ENCODE assay signal across 10 cellular contexts in the genomic region with DNA sequence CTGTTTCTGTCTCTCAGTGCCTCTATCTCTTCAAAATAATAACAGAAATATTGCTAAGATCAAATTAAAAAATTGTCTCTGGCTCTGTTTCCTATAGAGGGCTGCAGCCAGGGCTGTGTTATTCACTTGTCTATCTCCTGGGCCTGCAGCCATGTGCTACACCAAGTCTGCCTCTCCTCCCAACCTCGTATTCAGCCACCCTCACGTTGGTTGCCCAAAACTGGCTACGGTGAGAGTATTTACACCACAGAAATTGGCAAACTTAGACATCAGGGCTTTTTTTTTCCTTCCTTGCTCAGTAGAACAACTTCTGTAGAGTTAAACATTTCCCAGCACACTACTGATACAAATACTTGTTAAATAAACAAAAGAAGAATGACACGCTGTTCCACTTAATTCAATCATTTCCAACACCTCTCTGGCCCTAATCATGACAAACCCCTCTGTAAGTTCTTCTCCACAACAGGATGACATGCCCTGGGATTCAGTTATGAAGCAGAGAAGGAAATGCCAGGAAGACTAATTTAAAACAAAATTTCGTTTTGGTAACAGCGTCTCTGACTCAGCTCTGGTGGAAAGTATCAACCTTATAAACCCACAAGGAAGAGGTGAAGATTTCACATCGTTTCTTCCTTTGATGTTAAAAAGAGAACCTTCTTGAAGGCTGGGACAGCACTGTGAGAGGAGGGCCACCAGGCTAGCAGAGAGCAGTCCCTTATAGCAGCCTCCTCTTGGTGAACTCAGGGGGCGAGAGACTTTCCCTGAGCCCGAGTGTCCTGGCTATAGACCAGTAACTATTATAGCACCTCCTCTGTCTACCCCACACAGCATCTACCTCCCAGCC.
A peak's percentile ranks its signal among the peaks of the same experiment; 100 is the strongest.
DNase-seq lines count a peak whose midpoint lies in the region; ATAC-seq and TF ChIP-seq lines count a peak whose summit lies in the region.
"Had no signal": no experiment of that assay in that cellular context is flagged by ENCODE, and none has a peak within 500 bp of the region (broad histone marks: within the 10 kb centered on the region; RNA-seq: fewer than 3 reads in every experiment).

No MANE protein-coding gene starts in this region.

- TF ChIP-seq EP300 in SK-N-SH (IDR thresholded peaks at IDR 0.05; ENCODE audit: borderline replicate concordance in 1 of 2, low read depth in 1 of 2, low read length in 1 of 2) = no peak

- H3K79me2 ChIP-seq in SK-N-SH (ENCODE audit: insufficient read depth) = no peaks in the 10 kb centered on the region

- H3K36me3 ChIP-seq in SK-N-SH (replicated peaks in 1 of 2; ENCODE audit: control insufficient read depth in 1 of 2, insufficient read depth in 2 of 2, low read length in 1 of 2) (no peaks in the 10 kb centered on the region), brain microvascular endothelial cell (replicated peaks) (no peaks in the 10 kb centered on the region)

- H4K20me1 ChIP-seq in SK-N-SH (ENCODE audit: insufficient read depth) = no peaks in the 10 kb centered on the region

- intact Hi-C loops in CD4-positive, alpha-beta T cell (cut with DNase I, micrococcal nuclease) = loop anchor here in 1 of 2 experiments (5.0 kb wide), 1 partner anchor 42 kb away; no protein-coding TSS in a partner anchor

- peak overlapping the region; percentile 71 for H3K4me3 Mint-ChIP-seq in CD4-positive, alpha-beta T cell
- H3K4me3 Mint-ChIP-seq in natural killer cell treated with Interleukin-12 subunit alpha and Interleukin-12 subunit beta and Interleukin-15 and Interleukin-18, amount 100 ng/mL, for 72 hours = peak overlapping the region; percentile 62
- H3K4me3 Mint-ChIP-seq: WTC11 had no signal

- CTCF ChIA-PET in CD4-positive, alpha-beta T cell (lab: Charles Lee) = interaction anchor here (0.9 to 3.2 kb wide), 2 partner anchors 13 to 44 kb away, joined by 5 to 22 read pairs; no protein-coding TSS in a partner anchor
- CTCF ChIA-PET in SK-N-SH (lab: Yijun Ruan, JAX) = no interaction called here

- in situ Hi-C loops in brain microvascular endothelial cell (cut with HindIII; ENCODE audit: low pct_ligation_motif_present, low sequenced_read_pairs) = no loop called here

- no peaks in the 10 kb centered on the region for H3F3A ChIP-seq in SK-N-SH (replicated peaks; ENCODE audit: insufficient read depth)

- no peaks in the 10 kb centered on the region for H3K9me3 ChIP-seq in CD4-positive, alpha-beta T cell (ENCODE audit: control insufficient read depth, low read length)
- no peaks in the 10 kb centered on the region for H3K9me3 ChIP-seq in SK-N-SH

- WGBS in SK-N-SH (ENCODE audit: low lambda C conversion rate) = 50% methylated on average over 9 of the region's 9 CpGs

- peaks cover 0 to 5% of the 10 kb centered on the region in 2 experiments; a peak in 1 of 4 replicates for H3K4me1 ChIP-seq in SK-N-SH (ENCODE audit: control insufficient read depth in 1 of 2, insufficient read depth in 2 of 2, low read depth in 1 of 2, low read length in 1 of 2)

- peak in 1 of 10 experiments; percentile 15 for DNase-seq in CD4-positive, alpha-beta T cell
- DNase-seq in SK-N-SH (peak; percentile 44), brain microvascular endothelial cell (no peak), NCI-H2171 (lab: John Stamatoyannopoulos, UW) (no peak), superior temporal gyrus (ENCODE audit: extremely low spot score) (no peak), NCI-H128 (lab: John Stamatoyannopoulos, UW; ENCODE audit: unreplicated experiment) (no peak)
- DNase-seq in natural killer cell treated with Interleukin-12 subunit alpha and Interleukin-12 subunit beta and Interleukin-15 and Interleukin-18, amount 100 ng/mL, for 72 hours (ENCODE audit: low spot score) = no peak
- DNase-seq: NCI-H146 had no signal

- H3K9me2 ChIP-seq in SK-N-SH = no peaks in the 10 kb centered on the region

- TF ChIP-seq RAD21 in SK-N-SH (IDR thresholded peaks at IDR 0.05; ENCODE audit: low read length) = no peak

- H3K27ac Mint-ChIP-seq in CD4-positive, alpha-beta T cell = peak overlapping the region; percentile 90
- H3K27ac Mint-ChIP-seq in natural killer cell treated with Interleukin-12 subunit alpha and Interleukin-12 subunit beta and Interleukin-15 and Interleukin-18, amount 100 ng/mL, for 72 hours = peak overlapping the region; percentile 81 to 90

- H3K4me2 ChIP-seq in SK-N-SH = no peak overlapping the region

- peaks cover 89% of the 10 kb centered on the region for H3K4me1 Mint-ChIP-seq in CD4-positive, alpha-beta T cell (ENCODE audit: low read depth)
- peaks cover 43 to 59% of the 10 kb centered on the region in 2 donors for H3K4me1 Mint-ChIP-seq in natural killer cell treated with Interleukin-12 subunit alpha and Interleukin-12 subunit beta and Interleukin-15 and Interleukin-18, amount 100 ng/mL, for 72 hours (ENCODE audit: low read depth in 2 of 2)

- H2AFZ ChIP-seq in SK-N-SH (ENCODE audit: low read depth) = no peak overlapping the region

- H3K27me3 Mint-ChIP-seq in CD4-positive, alpha-beta T cell = no peaks in the 10 kb centered on the region
- peaks cover 0 to 2% of the 10 kb centered on the region in 2 donors for H3K27me3 Mint-ChIP-seq in natural killer cell treated with Interleukin-12 subunit alpha and Interleukin-12 subunit beta and Interleukin-15 and Interleukin-18, amount 100 ng/mL, for 72 hours

- H3K4me3 ChIP-seq in SK-N-SH (ENCODE audit: low read depth in 2 of 2, low read length in 1 of 2) (no peak overlapping the region), brain microvascular endothelial cell (ENCODE audit: low read depth, low read length) (no peak overlapping the region)

- H3K27ac ChIP-seq in CD4-positive, alpha-beta T cell (ENCODE audit: low read depth, low read length) = peak overlapping the region; percentile 41
- H3K27ac ChIP-seq in SK-N-SH (ENCODE audit: low read depth in 2 of 2, low read length in 1 of 2) = peak overlapping the region in 1 of 2 experiments; percentile 43; a peak in 1 of 4 replicates
- H3K27ac ChIP-seq in brain microvascular endothelial cell = peak overlapping the region; percentile 1

- no peak overlapping the region for H3K9ac ChIP-seq in SK-N-SH

- peaks cover 6% of the 10 kb centered on the region for H3K36me3 Mint-ChIP-seq in CD4-positive, alpha-beta T cell (ENCODE audit: low read depth)
- peaks cover 1% of the 10 kb centered on the region for H3K36me3 Mint-ChIP-seq in natural killer cell treated with Interleukin-12 subunit alpha and Interleukin-12 subunit beta and Interleukin-15 and Interleukin-18, amount 100 ng/mL, for 72 hours

- H3K27me3 ChIP-seq in CD4-positive, alpha-beta T cell (ENCODE audit: control insufficient read depth, insufficient read depth, low read length) = no peaks in the 10 kb centered on the region
- H3K27me3 ChIP-seq in SK-N-SH (ENCODE audit: insufficient read depth) = no peaks in the 10 kb centered on the region
- H3K27me3 ChIP-seq in brain microvascular endothelial cell (replicated peaks) = no peaks in the 10 kb centered on the region

- TF ChIP-seq CTCF in CD4-positive, alpha-beta T cell (IDR thresholded peaks at IDR 0.05) = no peak
- no peak for TF ChIP-seq CTCF in SK-N-SH (IDR thresholded peaks at IDR 0.05)
- no peak for TF ChIP-seq CTCF in brain microvascular endothelial cell (IDR thresholded peaks at IDR 0.05; ENCODE audit: low read depth, low read length, missing control alignments)

- no peaks in the 10 kb centered on the region for H3K9me3 Mint-ChIP-seq in CD4-positive, alpha-beta T cell
- H3K9me3 Mint-ChIP-seq in natural killer cell treated with Interleukin-12 subunit alpha and Interleukin-12 subunit beta and Interleukin-15 and Interleukin-18, amount 100 ng/mL, for 72 hours = no peaks in the 10 kb centered on the region

- POLR2A ChIA-PET in CD4-positive, alpha-beta T cell (lab: Charles Lee) = interaction anchor here (1.0 to 2.5 kb wide), 4 partner anchors 11 to 44 kb away, joined by 3 to 14 read pairs (median 4); no protein-coding TSS in a partner anchor
- POLR2A ChIA-PET in SK-N-SH (lab: Yijun Ruan, JAX) = no interaction called here

- peak; percentile 69 for ATAC-seq in CD4-positive, alpha-beta T cell (ENCODE audit: poor library complexity)
- ATAC-seq in natural killer cell treated with Interleukin-12 subunit alpha and Interleukin-12 subunit beta and Interleukin-15 and Interleukin-18, amount 100 ng/mL, for 72 hours = peak; percentile 52 to 68
- no peak for ATAC-seq in GM21526 (IDR thresholded peaks at IDR 0.05; ENCODE audit: low FRiP score, unreplicated experiment)
- ATAC-seq: WTC11 had no signal

TF ChIP-seq in SK-N-SH, 30 proteins besides CTCF, POLR2A, EP300 and RAD21:
- TF ChIP-seq, protein P1, sequence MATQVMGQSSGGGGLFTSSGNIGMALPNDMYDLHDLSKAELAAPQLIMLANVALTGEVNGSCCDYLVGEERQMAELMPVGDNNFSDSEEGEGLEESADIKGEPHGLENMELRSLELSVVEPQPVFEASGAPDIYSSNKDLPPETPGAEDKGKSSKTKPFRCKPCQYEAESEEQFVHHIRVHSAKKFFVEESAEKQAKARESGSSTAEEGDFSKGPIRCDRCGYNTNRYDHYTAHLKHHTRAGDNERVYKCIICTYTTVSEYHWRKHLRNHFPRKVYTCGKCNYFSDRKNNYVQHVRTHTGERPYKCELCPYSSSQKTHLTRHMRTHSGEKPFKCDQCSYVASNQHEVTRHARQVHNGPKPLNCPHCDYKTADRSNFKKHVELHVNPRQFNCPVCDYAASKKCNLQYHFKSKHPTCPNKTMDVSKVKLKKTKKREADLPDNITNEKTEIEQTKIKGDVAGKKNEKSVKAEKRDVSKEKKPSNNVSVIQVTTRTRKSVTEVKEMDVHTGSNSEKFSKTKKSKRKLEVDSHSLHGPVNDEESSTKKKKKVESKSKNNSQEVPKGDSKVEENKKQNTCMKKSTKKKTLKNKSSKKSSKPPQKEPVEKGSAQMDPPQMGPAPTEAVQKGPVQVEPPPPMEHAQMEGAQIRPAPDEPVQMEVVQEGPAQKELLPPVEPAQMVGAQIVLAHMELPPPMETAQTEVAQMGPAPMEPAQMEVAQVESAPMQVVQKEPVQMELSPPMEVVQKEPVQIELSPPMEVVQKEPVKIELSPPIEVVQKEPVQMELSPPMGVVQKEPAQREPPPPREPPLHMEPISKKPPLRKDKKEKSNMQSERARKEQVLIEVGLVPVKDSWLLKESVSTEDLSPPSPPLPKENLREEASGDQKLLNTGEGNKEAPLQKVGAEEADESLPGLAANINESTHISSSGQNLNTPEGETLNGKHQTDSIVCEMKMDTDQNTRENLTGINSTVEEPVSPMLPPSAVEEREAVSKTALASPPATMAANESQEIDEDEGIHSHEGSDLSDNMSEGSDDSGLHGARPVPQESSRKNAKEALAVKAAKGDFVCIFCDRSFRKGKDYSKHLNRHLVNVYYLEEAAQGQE (IDR thresholded peaks at IDR 0.05; ENCODE audit: low read depth, low read length) = no peak
- TF ChIP-seq RCOR1 (IDR thresholded peaks at IDR 0.05; ENCODE audit: low read length) = peak; percentile 30; the same call in 1 of the 2 replicates
